Comparison of ENCODE assay signal across 8 cellular contexts in genomic region chr1:94247146-94248094, GRCh38. TPM values are rescaled to one million over a fixed set of nuclear protein-coding genes. Genes with fewer than 3 reads are reported as not detected.
DNase-seq lines count a peak whose midpoint lies in the region; ATAC-seq and TF ChIP-seq lines count a peak whose summit lies in the region.

No MANE protein-coding gene starts in this region.

- DNase-seq in BJ (ENCODE audit: low read depth) (no peak), NT2/D1 (ENCODE audit: low read depth, low spot score) (no peak), astrocyte of the cerebellum (ENCODE audit: low read depth) (no peak), hepatic stellate cell (ENCODE audit: low spot score) (peak; percentile 59), sciatic nerve (ENCODE audit: low spot score) (peak; percentile 84), midbrain (lab: John Stamatoyannopoulos, UW) (no peak)

- TF ChIP-seq CTCF in BJ (IDR thresholded peaks at IDR 0.05; ENCODE audit: insufficient read depth, low read depth, low read length) (no peak), astrocyte of the cerebellum (IDR thresholded peaks at IDR 0.05; ENCODE audit: low read depth, low read length, missing control alignments) (no peak)

- CTCF ChIA-PET in BJ (lab: Yijun Ruan, JAX): interaction anchor here (1.0 to 2.2 kb wide), 6 partner anchors 10 to 222 kb away, joined by 3 to 8 read pairs (median 4); partner anchors contain the start of gene ARHGAP29

- in situ Hi-C loops in astrocyte of the cerebellum (cut with HindIII; ENCODE audit: low sequenced_read_pairs): no loop called here

- POLR2A ChIA-PET in BJ (lab: Charles Lee): no interaction called here

- H3K27me3 ChIP-seq in BJ (ENCODE audit: control insufficient read depth, insufficient read depth, low read length) (no peaks in the 10 kb centered on the region), NT2/D1 (ENCODE audit: insufficient read depth, insufficient read length) (peaks cover 49% of the 10 kb centered on the region)

- no peaks in the 10 kb centered on the region for H3K4me1 ChIP-seq in NT2/D1 (ENCODE audit: insufficient read depth, insufficient read length)

- ATAC-seq in GM18867 (IDR thresholded peaks at IDR 0.05; ENCODE audit: unreplicated experiment): peak; percentile 91
- peak; percentile 72 for ATAC-seq in HG03045 (IDR thresholded peaks at IDR 0.05; ENCODE audit: unreplicated experiment)
- peak; percentile 85 for ATAC-seq in sciatic nerve

- H3K36me3 ChIP-seq in BJ (ENCODE audit: control insufficient read depth, insufficient read depth, low read length): no peaks in the 10 kb centered on the region
- no peaks in the 10 kb centered on the region for H3K36me3 ChIP-seq in NT2/D1 (ENCODE audit: insufficient read depth, insufficient read length, low read length)

- intact Hi-C loops in sciatic nerve (cut with DNase I): loop anchor here (10.0 kb wide), 1 partner anchor 183 kb away; no protein-coding TSS in a partner anchor

- H3K9ac ChIP-seq in NT2/D1 (ENCODE audit: insufficient read length, low read depth): peak overlapping the region; percentile 79

- H3K4me3 ChIP-seq in BJ (ENCODE audit: low read depth, low read length): peak overlapping the region; percentile 84
- H3K4me3 ChIP-seq in NT2/D1 (ENCODE audit: insufficient read length, low read depth): peak overlapping the region; percentile 73
- H3K4me3 ChIP-seq in astrocyte of the cerebellum (ENCODE audit: low read depth, low read length): peak overlapping the region; percentile 62

- peaks cover 13% of the 10 kb centered on the region; the same call in 1 of the 2 replicates for H3K9me3 ChIP-seq in NT2/D1 (ENCODE audit: insufficient read depth, low read length)

RNA-seq across cellular contexts. Expression of gene ARHGAP29, which starts 10.0 kb away (rescaled TPM):
- 21.5 and 40.4 TPM in 2 replicates for polyA plus RNA-seq in BJ (2011; rRNA removed)
- 25.5 and 29.1 TPM in 2 replicates for polyA minus RNA-seq in BJ (2011; rRNA and poly(A)+ RNA removed)
- total RNA-seq in sciatic nerve: 67.2 TPM

Comparison
In these comparisons a context has a peak if more than half of its experiments do, and no peak if none do; other contexts are left out.
1. DNase-seq: peak in hepatic stellate cell (single experiment) and sciatic nerve (single experiment); none in BJ (single experiment), NT2/D1 (single experiment), astrocyte of the cerebellum (single experiment) and midbrain (single experiment).
2. Peak in every context shown above with its lines, with median percentiles within 50 percentile points of each other: H3K4me3 ChIP-seq and ATAC-seq.